Comparison of ENCODE assay signal across 18 cellular contexts in the genomic region with DNA sequence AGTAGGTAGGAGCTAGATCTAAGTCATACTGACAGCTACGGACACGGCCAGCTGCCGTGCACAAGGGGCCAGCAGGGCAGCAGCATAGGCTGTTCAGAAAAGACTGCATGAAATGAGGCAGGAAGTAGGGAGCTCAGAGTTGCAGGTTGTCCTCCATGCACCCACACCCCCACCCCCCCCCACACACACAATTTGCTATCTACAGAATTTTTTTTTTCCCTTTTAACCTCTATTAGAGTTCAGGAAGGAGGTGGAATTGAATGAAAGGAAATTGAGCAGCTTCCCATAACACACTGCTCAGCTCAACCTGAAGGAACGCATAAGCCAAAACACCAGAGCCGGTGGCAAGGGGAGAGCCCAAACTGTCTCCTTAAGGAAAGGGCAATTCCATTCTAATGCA.
"Had no signal": no experiment of that assay in that cellular context is flagged by ENCODE, and none has a peak within 500 bp of the region (broad histone marks: within the 10 kb centered on the region; RNA-seq: fewer than 3 reads in every experiment).

No MANE protein-coding gene starts in this region.

- H3K27ac Mint-ChIP-seq: activated CD4-positive, alpha-beta T cell treated with anti-CD3 and anti-CD28 coated beads, Interleukin-2, amount 10 ng/mL, durations not matched to agents 7 days and 5 days; activated naive CD4-positive, alpha-beta T cell treated with anti-CD3 and anti-CD28 coated beads, Interleukin-2, amount 50 U/mL, for 72 hours; activated T-cell treated with anti-CD3 and anti-CD28 coated beads, Interleukin-2, amount 50 U/mL, for 72 hours; memory B cell; naive thymus-derived CD8-positive, alpha-beta T cell; stimulated activated naive B cell treated with anti-CD40 and anti-IgM and Interleukin-4, amounts not matched to agents 10 μg/mL and 1 μg/mL and 100 μg/mL, for 72 hours; T-helper 2 cell treated with Interferon-gamma antibody and Interleukin-4, amounts not matched to agents 5 μg/mL and 100 μg/mL, for 36 hours had no signal

- H3K9me3 ChIP-seq: body of pancreas, tibial artery, vagina had no signal

- ATAC-seq: activated naive CD4-positive, alpha-beta T cell treated with anti-CD3 and anti-CD28 coated beads, Interleukin-2, amount 50 U/mL, for 72 hours; activated T-cell treated with anti-CD3 and anti-CD28 coated beads, Interleukin-2, amount 50 U/mL, for 72 hours; body of pancreas; left colon; naive thymus-derived CD8-positive, alpha-beta T cell; stimulated activated naive B cell treated with anti-CD40 and anti-IgM and Interleukin-4, amounts not matched to agents 10 μg/mL and 1 μg/mL and 100 μg/mL, for 72 hours had no signal

- H3K4me1 Mint-ChIP-seq: activated CD4-positive, alpha-beta T cell treated with anti-CD3 and anti-CD28 coated beads, Interleukin-2, amount 10 ng/mL, durations not matched to agents 7 days and 5 days; memory B cell; naive thymus-derived CD8-positive, alpha-beta T cell; stimulated activated naive B cell treated with anti-CD40 and anti-IgM and Interleukin-4, amounts not matched to agents 10 μg/mL and 1 μg/mL and 100 μg/mL, for 72 hours had no signal

- DNase-seq: activated CD4-positive, alpha-beta T cell treated with anti-CD3 and anti-CD28 coated beads, Interleukin-2, amount 10 ng/mL, durations not matched to agents 7 days and 5 days; activated CD8-positive, alpha-beta memory T cell treated with anti-CD3 and anti-CD28 coated beads, Interleukin-2, amount 50 U/mL, for 48 hours; activated gamma-delta T cell; activated T-cell treated with anti-CD3 and anti-CD28 coated beads, Interleukin-2, amount 50 U/mL, for 72 hours; body of pancreas; central memory CD4-positive, alpha-beta T cell; effector memory CD4-positive, alpha-beta T cell; left colon; naive thymus-derived CD8-positive, alpha-beta T cell; stimulated activated CD4-positive, alpha-beta T cell treated with anti-CD3 and anti-CD28 coated beads, Interleukin-4, amount 100 ng/mL, for 1 hour; stimulated activated naive B cell treated with anti-CD40 and anti-IgM and Interleukin-4, amounts not matched to agents 10 μg/mL and 1 μg/mL and 100 μg/mL, for 72 hours; tibial artery had no signal

- H3K4me3 Mint-ChIP-seq: activated CD4-positive, alpha-beta T cell treated with anti-CD3 and anti-CD28 coated beads, Interleukin-2, amount 10 ng/mL, durations not matched to agents 7 days and 5 days; activated T-cell treated with anti-CD3 and anti-CD28 coated beads, Interleukin-2, amount 50 U/mL, for 72 hours; memory B cell; naive thymus-derived CD8-positive, alpha-beta T cell; stimulated activated naive B cell treated with anti-CD40 and anti-IgM and Interleukin-4, amounts not matched to agents 10 μg/mL and 1 μg/mL and 100 μg/mL, for 72 hours; T-helper 2 cell treated with Interferon-gamma antibody and Interleukin-4, amounts not matched to agents 5 μg/mL and 100 μg/mL, for 36 hours had no signal

- H3K27me3 ChIP-seq: body of pancreas, tibial artery, vagina had no signal

- H3K4me3 ChIP-seq: body of pancreas, coronary artery, tibial artery, vagina had no signal

- H3K9me3 Mint-ChIP-seq: activated CD4-positive, alpha-beta T cell treated with anti-CD3 and anti-CD28 coated beads, Interleukin-2, amount 10 ng/mL, durations not matched to agents 7 days and 5 days; T-helper 2 cell treated with Interferon-gamma antibody and Interleukin-4, amounts not matched to agents 5 μg/mL and 100 μg/mL, for 36 hours had no signal

- H3K36me3 Mint-ChIP-seq: activated naive CD4-positive, alpha-beta T cell treated with anti-CD3 and anti-CD28 coated beads, Interleukin-2, amount 50 U/mL, for 72 hours; memory B cell; naive thymus-derived CD8-positive, alpha-beta T cell; stimulated activated naive B cell treated with anti-CD40 and anti-IgM and Interleukin-4, amounts not matched to agents 10 μg/mL and 1 μg/mL and 100 μg/mL, for 72 hours had no signal

- H3K27ac ChIP-seq: body of pancreas, epithelial cell of prostate, vagina had no signal

- H3K4me1 ChIP-seq: body of pancreas, tibial artery, vagina had no signal
